In the genomic region with DNA sequence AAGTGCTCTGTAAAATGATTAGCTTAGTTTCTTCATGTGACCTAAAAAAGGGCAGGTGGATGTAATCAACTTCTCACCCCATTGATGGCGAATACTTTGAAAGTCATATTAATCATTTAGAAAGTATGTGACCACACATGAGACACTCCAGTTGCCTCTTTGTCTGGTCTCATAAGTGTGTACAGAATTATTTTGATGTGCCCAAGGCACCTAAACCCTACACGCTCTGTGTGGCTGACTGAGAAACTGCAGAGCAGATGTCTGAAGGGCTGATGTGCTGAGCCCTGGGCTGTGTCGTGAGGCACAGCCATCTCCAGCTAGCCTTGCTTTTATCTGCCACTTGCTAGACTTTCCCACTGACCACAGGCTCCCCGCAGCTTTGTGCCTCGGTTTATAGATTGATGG, we compare ENCODE assay signal across 9 cellular contexts. TPM values are rescaled to one million over a fixed set of nuclear protein-coding genes. Genes with fewer than 3 reads are reported as not detected.
A peak's percentile ranks its signal among the peaks of the same experiment; 100 is the strongest.
DNase-seq lines count a peak whose midpoint lies in the region; ATAC-seq and TF ChIP-seq lines count a peak whose summit lies in the region.
"Had no signal": no experiment of that assay in that cellular context is flagged by ENCODE, and none has a peak within 500 bp of the region (broad histone marks: within the 10 kb centered on the region; RNA-seq: fewer than 3 reads in every experiment).

No MANE protein-coding gene starts in this region.

- DNase-seq in AG10803 (ENCODE audit: low read depth) (peak; percentile 47), NCI-H1694 treated with DMSO at 0.1 percent for 48 hours (lab: John Stamatoyannopoulos, UW) (peak; percentile 86), NCI-H1105 treated with DMSO at 0.1 percent for 48 hours (lab: John Stamatoyannopoulos, UW) (no peak), SIG-M5 treated with dmso at 0.1 percent for 504 hours (lab: John Stamatoyannopoulos, UW; ENCODE audit: unreplicated experiment) (no peak)
- no peak for DNase-seq in activated effector memory CD4-positive, alpha-beta T cell treated with anti-CD3 and anti-CD28 coated beads, Interleukin-2, amount 50 U/mL, for 16 hours
- DNase-seq in CD8-positive, alpha-beta T cell = no peak
- DNase-seq: stimulated activated naive CD4-positive, alpha-beta T cell had no signal

- CTCF ChIA-PET in CD8-positive, alpha-beta T cell (lab: Charles Lee) = no interaction called here

- no peak overlapping the region for H3K27ac Mint-ChIP-seq in CD8-positive, alpha-beta T cell

- no peak overlapping the region for H3K4me3 Mint-ChIP-seq in CD8-positive, alpha-beta T cell

- POLR2A ChIA-PET in CD8-positive, alpha-beta T cell (lab: Charles Lee) = interaction anchor here (0.7 kb wide), 1 partner anchor 70 kb away, joined by 4 read pairs; no protein-coding TSS in a partner anchor

- H3K4me1 ChIP-seq in CD8-positive, alpha-beta T cell (ENCODE audit: insufficient read depth, low read length) = no peaks in the 10 kb centered on the region

- H3K9me3 Mint-ChIP-seq in CD8-positive, alpha-beta T cell = no peaks in the 10 kb centered on the region

- no peak; the same call in 1 of the 2 replicates for TF ChIP-seq CTCF in AG10803 (conservative IDR thresholded peaks at IDR 0.05; ENCODE audit: low read length)
- no peak for TF ChIP-seq CTCF in CD8-positive, alpha-beta T cell (IDR thresholded peaks at IDR 0.05)

- intact Hi-C loops in CD8-positive, alpha-beta T cell (cut with DNase I, micrococcal nuclease) = no loop called here

- H3K36me3 Mint-ChIP-seq in CD8-positive, alpha-beta T cell = no peaks in the 10 kb centered on the region

- H3K4me1 Mint-ChIP-seq in CD8-positive, alpha-beta T cell (ENCODE audit: low read depth) = no peaks in the 10 kb centered on the region

- ATAC-seq in GM18867 (IDR thresholded peaks at IDR 0.05; ENCODE audit: unreplicated experiment) (peak; percentile 100), HG02678 (IDR thresholded peaks at IDR 0.05; ENCODE audit: unreplicated experiment) (peak; percentile 100)
- no peak for ATAC-seq in CD8-positive, alpha-beta T cell

- no peak overlapping the region for H3K4me3 ChIP-seq in AG10803 (ENCODE audit: low read length)
- no peak overlapping the region for H3K4me3 ChIP-seq in CD8-positive, alpha-beta T cell (ENCODE audit: low read depth, low read length)

- H3K27me3 ChIP-seq in CD8-positive, alpha-beta T cell (ENCODE audit: insufficient read depth, low read length) = no peaks in the 10 kb centered on the region

- no peaks in the 10 kb centered on the region for H3K9me3 ChIP-seq in CD8-positive, alpha-beta T cell (ENCODE audit: low read length)

- H3K36me3 ChIP-seq in CD8-positive, alpha-beta T cell (ENCODE audit: insufficient read depth, low read length) = no peaks in the 10 kb centered on the region

- H3K27me3 Mint-ChIP-seq in CD8-positive, alpha-beta T cell (ENCODE audit: low read depth) = peaks cover 3% of the 10 kb centered on the region

- H3K27ac ChIP-seq in CD8-positive, alpha-beta T cell (ENCODE audit: low read depth, low read length) = no peak overlapping the region

RNA-seq across cellular contexts. Expression of a gene that starts 26.9 kb away (rescaled TPM):
- under 1 TPM; 0.69 to 0.73 TPM for total RNA-seq in CD8-positive, alpha-beta T cell

Comparison
In these comparisons a context has a peak if more than half of its experiments do, and no peak if none do; other contexts are left out.
1. DNase-seq: peak in AG10803 (single experiment) and NCI-H1694 treated with DMSO at 0.1 percent for 48 hours (single experiment); none in NCI-H1105 treated with DMSO at 0.1 percent for 48 hours (single experiment), activated effector memory CD4-positive, alpha-beta T cell treated with anti-CD3 and anti-CD28 coated beads, Interleukin-2, amount 50 U/mL, for 16 hours (single experiment), CD8-positive, alpha-beta T cell (0 of 7) and SIG-M5 treated with dmso at 0.1 percent for 504 hours (single experiment).